Comparison of ENCODE assay signal across 17 cellular contexts in genomic region chr7:131961281-131961680, GRCh38.
"Had no signal": no experiment of that assay in that cellular context is flagged by ENCODE, and none has a peak within 500 bp of the region (broad histone marks: within the 10 kb centered on the region; RNA-seq: fewer than 3 reads in every experiment).

No MANE protein-coding gene starts in this region.

- H3K36me3 ChIP-seq: esophagus squamous epithelium, right lobe of liver, transverse colon, vagina had no signal

- H3K27ac Mint-ChIP-seq: activated naive CD4-positive, alpha-beta T cell treated with anti-CD3 and anti-CD28 coated beads for 36 hours; activated naive CD8-positive, alpha-beta T cell treated with anti-CD3 and anti-CD28 coated beads, Interleukin-2, amount 50 U/mL, for 24 hours; activated T-helper 17 cell treated with anti-CD3 and anti-CD28 coated beads, Interleukin-2, amount 50 U/mL, for 72 hours; mesothelial cell of epicardium had no signal

- H3K9me3 ChIP-seq: esophagus squamous epithelium, right lobe of liver, transverse colon, vagina had no signal

- ATAC-seq: activated naive CD8-positive, alpha-beta T cell treated with anti-CD3 and anti-CD28 coated beads, Interleukin-2, amount 50 U/mL, for 24 hours; activated T-helper 17 cell treated with anti-CD3 and anti-CD28 coated beads, Interleukin-2, amount 50 U/mL, for 72 hours; stimulated activated naive CD8-positive, alpha-beta T cell treated with anti-CD3 and anti-CD28 coated beads, Interleukin-15, Interleukin-2, amounts not matched to agents 100 U/mL and 50 U/mL, for 24 hours had no signal

- H3K4me3 Mint-ChIP-seq: activated naive CD4-positive, alpha-beta T cell treated with anti-CD3 and anti-CD28 coated beads for 36 hours; activated naive CD8-positive, alpha-beta T cell treated with anti-CD3 and anti-CD28 coated beads, Interleukin-2, amount 50 U/mL, for 24 hours; activated T-helper 17 cell treated with anti-CD3 and anti-CD28 coated beads, Interleukin-2, amount 50 U/mL, for 72 hours; mesothelial cell of epicardium; neural crest cell had no signal

- H3K4me1 ChIP-seq: esophagus squamous epithelium, right lobe of liver, transverse colon, vagina had no signal

- H3K27me3 ChIP-seq: esophagus squamous epithelium, hepatocyte, right lobe of liver, transverse colon, vagina had no signal

- H3K27ac ChIP-seq: esophagus squamous epithelium, hepatocyte, right lobe of liver, transverse colon, vagina had no signal

- H3K4me1 Mint-ChIP-seq: activated naive CD8-positive, alpha-beta T cell treated with anti-CD3 and anti-CD28 coated beads, Interleukin-2, amount 50 U/mL, for 24 hours; activated T-helper 17 cell treated with anti-CD3 and anti-CD28 coated beads, Interleukin-2, amount 50 U/mL, for 72 hours; mesothelial cell of epicardium; neural crest cell had no signal

- H3K4me3 ChIP-seq: esophagus squamous epithelium, hepatocyte, lung, right lobe of liver, smooth muscle cell, transverse colon, vagina had no signal

- DNase-seq: activated CD4-positive, CD25-positive, alpha-beta regulatory T cell treated with anti-CD3 and anti-CD28 coated beads, Interleukin-2, amount 50 U/mL, for 72 hours; activated naive CD4-positive, alpha-beta T cell treated with anti-CD3 and anti-CD28 coated beads for 36 hours; activated naive CD8-positive, alpha-beta T cell treated with anti-CD3 and anti-CD28 coated beads, Interleukin-2, amount 50 U/mL, for 24 hours; aorta; caudate nucleus; esophagus squamous epithelium; islet precursor cell; right lobe of liver; stimulated activated naive CD8-positive, alpha-beta T cell treated with anti-CD3 and anti-CD28 coated beads, Interleukin-15, Interleukin-2, amounts not matched to agents 100 U/mL and 50 U/mL, for 24 hours; transverse colon had no signal

- H3K36me3 Mint-ChIP-seq: mesothelial cell of epicardium had no signal

- H3K9me3 Mint-ChIP-seq: activated naive CD4-positive, alpha-beta T cell treated with anti-CD3 and anti-CD28 coated beads for 36 hours; mesothelial cell of epicardium; neural crest cell had no signal
